Comparison of ENCODE assay signal across 1 cellular context in the genomic region with DNA sequence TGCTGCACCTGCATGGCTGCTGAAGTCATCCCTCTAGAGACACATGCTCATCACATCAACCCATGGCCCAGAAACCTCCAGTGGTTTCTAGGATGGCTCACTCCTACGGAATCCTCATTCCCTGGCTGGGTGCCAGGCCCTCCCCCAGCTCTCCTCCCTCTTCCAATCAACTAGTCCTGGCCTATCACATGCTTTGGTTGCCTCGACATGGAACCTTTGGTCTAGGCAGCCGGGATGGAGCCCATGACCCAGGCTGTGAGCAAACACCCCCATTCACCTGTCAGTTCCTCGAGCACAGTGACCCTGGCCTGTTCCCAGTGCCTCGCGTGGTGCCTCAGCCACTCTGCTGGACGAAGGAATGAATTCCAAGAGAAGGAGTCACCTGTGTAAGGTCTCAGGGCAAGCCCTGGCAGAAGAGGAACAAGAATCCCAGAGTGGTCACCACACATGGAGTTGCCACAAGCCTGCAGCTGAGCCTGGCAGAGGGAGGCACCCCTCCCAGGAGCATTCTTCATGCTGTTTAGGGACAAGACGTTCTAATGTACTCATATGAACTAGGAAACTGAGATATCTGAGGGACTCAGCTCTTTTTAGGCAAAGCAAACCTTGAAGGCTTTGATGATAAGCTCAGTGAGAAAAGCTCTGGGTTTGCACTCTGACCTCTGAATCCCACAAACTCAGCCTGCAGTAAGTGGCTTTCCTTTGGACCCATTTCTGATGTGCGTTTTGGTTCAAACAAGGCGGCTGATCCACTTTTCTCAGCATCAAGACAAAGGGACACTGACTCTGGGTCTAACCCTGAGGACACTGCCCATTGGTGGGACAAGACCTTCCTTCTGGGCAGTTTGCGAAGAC.
TF ChIP-seq lines count a peak whose summit lies in the region.

No MANE protein-coding gene starts in this region.

TF ChIP-seq in HepG2, 621 proteins besides CTCF, POLR2A, EP300 and RAD21 (continued from another document and continues in another):
- TF ChIP-seq CENPT (CRISPR knock-in tag; IDR thresholded peaks at IDR 0.05; ENCODE audit: low read depth), result no peak
- no peak for TF ChIP-seq PHF5A (CRISPR knock-in tag; IDR thresholded peaks at IDR 0.05; ENCODE audit: low read depth, unreplicated experiment)
- TF ChIP-seq ZNF143 (CRISPR knock-in tag; IDR thresholded peaks at IDR 0.05), result 0 out of 2 replicates have a peak, but pooled peaks have one; percentile 5
- TF ChIP-seq, protein P1, sequence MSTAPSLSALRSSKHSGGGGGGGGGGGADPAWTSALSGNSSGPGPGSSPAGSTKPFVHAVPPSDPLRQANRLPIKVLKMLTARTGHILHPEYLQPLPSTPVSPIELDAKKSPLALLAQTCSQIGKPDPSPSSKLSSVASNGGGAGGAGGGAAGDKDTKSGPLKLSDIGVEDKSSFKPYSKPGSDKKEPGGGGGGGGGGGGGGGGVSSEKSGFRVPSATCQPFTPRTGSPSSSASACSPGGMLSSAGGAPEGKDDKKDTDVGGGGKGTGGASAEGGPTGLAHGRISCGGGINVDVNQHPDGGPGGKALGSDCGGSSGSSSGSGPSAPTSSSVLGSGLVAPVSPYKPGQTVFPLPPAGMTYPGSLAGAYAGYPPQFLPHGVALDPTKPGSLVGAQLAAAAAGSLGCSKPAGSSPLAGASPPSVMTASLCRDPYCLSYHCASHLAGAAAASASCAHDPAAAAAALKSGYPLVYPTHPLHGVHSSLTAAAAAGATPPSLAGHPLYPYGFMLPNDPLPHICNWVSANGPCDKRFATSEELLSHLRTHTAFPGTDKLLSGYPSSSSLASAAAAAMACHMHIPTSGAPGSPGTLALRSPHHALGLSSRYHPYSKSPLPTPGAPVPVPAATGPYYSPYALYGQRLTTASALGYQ (CRISPR knock-in tag; IDR thresholded peaks at IDR 0.05), result no peak
- no peak for TF ChIP-seq SMARCE1 (IDR thresholded peaks at IDR 0.05; ENCODE audit: borderline replicate concordance)
- TF ChIP-seq, protein P2, sequence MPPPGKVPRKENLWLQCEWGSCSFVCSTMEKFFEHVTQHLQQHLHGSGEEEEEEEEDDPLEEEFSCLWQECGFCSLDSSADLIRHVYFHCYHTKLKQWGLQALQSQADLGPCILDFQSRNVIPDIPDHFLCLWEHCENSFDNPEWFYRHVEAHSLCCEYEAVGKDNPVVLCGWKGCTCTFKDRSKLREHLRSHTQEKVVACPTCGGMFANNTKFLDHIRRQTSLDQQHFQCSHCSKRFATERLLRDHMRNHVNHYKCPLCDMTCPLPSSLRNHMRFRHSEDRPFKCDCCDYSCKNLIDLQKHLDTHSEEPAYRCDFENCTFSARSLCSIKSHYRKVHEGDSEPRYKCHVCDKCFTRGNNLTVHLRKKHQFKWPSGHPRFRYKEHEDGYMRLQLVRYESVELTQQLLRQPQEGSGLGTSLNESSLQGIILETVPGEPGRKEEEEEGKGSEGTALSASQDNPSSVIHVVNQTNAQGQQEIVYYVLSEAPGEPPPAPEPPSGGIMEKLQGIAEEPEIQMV (CRISPR knock-in tag; IDR thresholded peaks at IDR 0.05; ENCODE audit: low read depth), result no peak
- TF ChIP-seq SAP130 (CRISPR knock-in tag; IDR thresholded peaks at IDR 0.05; ENCODE audit: low read depth), result peak; percentile 49
- no peak for TF ChIP-seq SMC3 (IDR thresholded peaks at IDR 0.05; ENCODE audit: low read length)
- no peak for TF ChIP-seq ZNF841 (CRISPR knock-in tag; IDR thresholded peaks at IDR 0.05; ENCODE audit: borderline replicate concordance)
- no peak for TF ChIP-seq ZNF431 (CRISPR knock-in tag; IDR thresholded peaks at IDR 0.05; ENCODE audit: borderline replicate concordance, low read depth)
- TF ChIP-seq, protein P3, sequence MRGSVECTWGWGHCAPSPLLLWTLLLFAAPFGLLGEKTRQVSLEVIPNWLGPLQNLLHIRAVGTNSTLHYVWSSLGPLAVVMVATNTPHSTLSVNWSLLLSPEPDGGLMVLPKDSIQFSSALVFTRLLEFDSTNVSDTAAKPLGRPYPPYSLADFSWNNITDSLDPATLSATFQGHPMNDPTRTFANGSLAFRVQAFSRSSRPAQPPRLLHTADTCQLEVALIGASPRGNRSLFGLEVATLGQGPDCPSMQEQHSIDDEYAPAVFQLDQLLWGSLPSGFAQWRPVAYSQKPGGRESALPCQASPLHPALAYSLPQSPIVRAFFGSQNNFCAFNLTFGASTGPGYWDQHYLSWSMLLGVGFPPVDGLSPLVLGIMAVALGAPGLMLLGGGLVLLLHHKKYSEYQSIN (CRISPR knock-in tag; IDR thresholded peaks at IDR 0.05; ENCODE audit: borderline replicate concordance), result no peak
- no peak for TF ChIP-seq TBL1XR1 (IDR thresholded peaks at IDR 0.05; ENCODE audit: borderline replicate concordance, low read length, partially characterized antibody)
- TF ChIP-seq ZNF614 (CRISPR knock-in tag; IDR thresholded peaks at IDR 0.05; ENCODE audit: borderline replicate concordance), result no peak
- TF ChIP-seq, protein P4, sequence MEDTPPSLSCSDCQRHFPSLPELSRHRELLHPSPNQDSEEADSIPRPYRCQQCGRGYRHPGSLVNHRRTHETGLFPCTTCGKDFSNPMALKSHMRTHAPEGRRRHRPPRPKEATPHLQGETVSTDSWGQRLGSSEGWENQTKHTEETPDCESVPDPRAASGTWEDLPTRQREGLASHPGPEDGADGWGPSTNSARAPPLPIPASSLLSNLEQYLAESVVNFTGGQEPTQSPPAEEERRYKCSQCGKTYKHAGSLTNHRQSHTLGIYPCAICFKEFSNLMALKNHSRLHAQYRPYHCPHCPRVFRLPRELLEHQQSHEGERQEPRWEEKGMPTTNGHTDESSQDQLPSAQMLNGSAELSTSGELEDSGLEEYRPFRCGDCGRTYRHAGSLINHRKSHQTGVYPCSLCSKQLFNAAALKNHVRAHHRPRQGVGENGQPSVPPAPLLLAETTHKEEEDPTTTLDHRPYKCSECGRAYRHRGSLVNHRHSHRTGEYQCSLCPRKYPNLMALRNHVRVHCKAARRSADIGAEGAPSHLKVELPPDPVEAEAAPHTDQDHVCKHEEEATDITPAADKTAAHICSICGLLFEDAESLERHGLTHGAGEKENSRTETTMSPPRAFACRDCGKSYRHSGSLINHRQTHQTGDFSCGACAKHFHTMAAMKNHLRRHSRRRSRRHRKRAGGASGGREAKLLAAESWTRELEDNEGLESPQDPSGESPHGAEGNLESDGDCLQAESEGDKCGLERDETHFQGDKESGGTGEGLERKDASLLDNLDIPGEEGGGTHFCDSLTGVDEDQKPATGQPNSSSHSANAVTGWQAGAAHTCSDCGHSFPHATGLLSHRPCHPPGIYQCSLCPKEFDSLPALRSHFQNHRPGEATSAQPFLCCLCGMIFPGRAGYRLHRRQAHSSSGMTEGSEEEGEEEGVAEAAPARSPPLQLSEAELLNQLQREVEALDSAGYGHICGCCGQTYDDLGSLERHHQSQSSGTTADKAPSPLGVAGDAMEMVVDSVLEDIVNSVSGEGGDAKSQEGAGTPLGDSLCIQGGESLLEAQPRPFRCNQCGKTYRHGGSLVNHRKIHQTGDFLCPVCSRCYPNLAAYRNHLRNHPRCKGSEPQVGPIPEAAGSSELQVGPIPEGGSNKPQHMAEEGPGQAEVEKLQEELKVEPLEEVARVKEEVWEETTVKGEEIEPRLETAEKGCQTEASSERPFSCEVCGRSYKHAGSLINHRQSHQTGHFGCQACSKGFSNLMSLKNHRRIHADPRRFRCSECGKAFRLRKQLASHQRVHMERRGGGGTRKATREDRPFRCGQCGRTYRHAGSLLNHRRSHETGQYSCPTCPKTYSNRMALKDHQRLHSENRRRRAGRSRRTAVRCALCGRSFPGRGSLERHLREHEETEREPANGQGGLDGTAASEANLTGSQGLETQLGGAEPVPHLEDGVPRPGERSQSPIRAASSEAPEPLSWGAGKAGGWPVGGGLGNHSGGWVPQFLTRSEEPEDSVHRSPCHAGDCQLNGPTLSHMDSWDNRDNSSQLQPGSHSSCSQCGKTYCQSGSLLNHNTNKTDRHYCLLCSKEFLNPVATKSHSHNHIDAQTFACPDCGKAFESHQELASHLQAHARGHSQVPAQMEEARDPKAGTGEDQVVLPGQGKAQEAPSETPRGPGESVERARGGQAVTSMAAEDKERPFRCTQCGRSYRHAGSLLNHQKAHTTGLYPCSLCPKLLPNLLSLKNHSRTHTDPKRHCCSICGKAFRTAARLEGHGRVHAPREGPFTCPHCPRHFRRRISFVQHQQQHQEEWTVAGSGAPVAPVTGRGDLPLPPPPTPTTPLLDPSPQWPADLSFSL (CRISPR knock-in tag; IDR thresholded peaks at IDR 0.05), result no peak
- no peak for TF ChIP-seq RARG (CRISPR knock-in tag; IDR thresholded peaks at IDR 0.05; ENCODE audit: low read depth)
- TF ChIP-seq HMG20B (CRISPR knock-in tag; conservative IDR thresholded peaks at IDR 0.05), result no peak
- TF ChIP-seq, protein P5, sequence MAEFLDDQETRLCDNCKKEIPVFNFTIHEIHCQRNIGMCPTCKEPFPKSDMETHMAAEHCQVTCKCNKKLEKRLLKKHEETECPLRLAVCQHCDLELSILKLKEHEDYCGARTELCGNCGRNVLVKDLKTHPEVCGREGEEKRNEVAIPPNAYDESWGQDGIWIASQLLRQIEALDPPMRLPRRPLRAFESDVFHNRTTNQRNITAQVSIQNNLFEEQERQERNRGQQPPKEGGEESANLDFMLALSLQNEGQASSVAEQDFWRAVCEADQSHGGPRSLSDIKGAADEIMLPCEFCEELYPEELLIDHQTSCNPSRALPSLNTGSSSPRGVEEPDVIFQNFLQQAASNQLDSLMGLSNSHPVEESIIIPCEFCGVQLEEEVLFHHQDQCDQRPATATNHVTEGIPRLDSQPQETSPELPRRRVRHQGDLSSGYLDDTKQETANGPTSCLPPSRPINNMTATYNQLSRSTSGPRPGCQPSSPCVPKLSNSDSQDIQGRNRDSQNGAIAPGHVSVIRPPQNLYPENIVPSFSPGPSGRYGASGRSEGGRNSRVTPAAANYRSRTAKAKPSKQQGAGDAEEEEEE (CRISPR knock-in tag; IDR thresholded peaks at IDR 0.05; ENCODE audit: borderline replicate concordance), result no peak
- TF ChIP-seq ZNF274 (CRISPR knock-in tag; IDR thresholded peaks at IDR 0.05), result no peak
- no peak for TF ChIP-seq KAT2B (IDR thresholded peaks at IDR 0.05; ENCODE audit: borderline replicate concordance, low read depth, low read length)
- TF ChIP-seq NRL (CRISPR knock-in tag; IDR thresholded peaks at IDR 0.05; ENCODE audit: borderline replicate concordance), result peak; percentile 87; the same call in 1 of the 2 replicates
- no peak for TF ChIP-seq ONECUT2 (CRISPR knock-in tag; IDR thresholded peaks at IDR 0.05)
- no peak for TF ChIP-seq ZNF34 (CRISPR knock-in tag; IDR thresholded peaks at IDR 0.05; ENCODE audit: borderline replicate concordance)
- no peak for TF ChIP-seq ZNF720 (CRISPR knock-in tag; IDR thresholded peaks at IDR 0.05)
- no peak for TF ChIP-seq ZNF768 (CRISPR knock-in tag; IDR thresholded peaks at IDR 0.05)
- TF ChIP-seq HNRNPL (IDR thresholded peaks at IDR 0.05; ENCODE audit: low read depth, low read length), result no peak
- TF ChIP-seq, protein P6, sequence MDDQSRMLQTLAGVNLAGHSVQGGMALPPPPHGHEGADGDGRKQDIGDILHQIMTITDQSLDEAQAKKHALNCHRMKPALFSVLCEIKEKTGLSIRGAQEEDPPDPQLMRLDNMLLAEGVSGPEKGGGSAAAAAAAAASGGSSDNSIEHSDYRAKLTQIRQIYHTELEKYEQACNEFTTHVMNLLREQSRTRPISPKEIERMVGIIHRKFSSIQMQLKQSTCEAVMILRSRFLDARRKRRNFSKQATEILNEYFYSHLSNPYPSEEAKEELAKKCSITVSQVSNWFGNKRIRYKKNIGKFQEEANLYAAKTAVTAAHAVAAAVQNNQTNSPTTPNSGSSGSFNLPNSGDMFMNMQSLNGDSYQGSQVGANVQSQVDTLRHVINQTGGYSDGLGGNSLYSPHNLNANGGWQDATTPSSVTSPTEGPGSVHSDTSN (CRISPR knock-in tag; IDR thresholded peaks at IDR 0.05; ENCODE audit: borderline replicate concordance), result no peak
- peak; percentile 41; the same call in 1 of the 2 replicates for TF ChIP-seq CBX5 (CRISPR knock-in tag; IDR thresholded peaks at IDR 0.05; ENCODE audit: borderline replicate concordance)
- TF ChIP-seq, protein P7, sequence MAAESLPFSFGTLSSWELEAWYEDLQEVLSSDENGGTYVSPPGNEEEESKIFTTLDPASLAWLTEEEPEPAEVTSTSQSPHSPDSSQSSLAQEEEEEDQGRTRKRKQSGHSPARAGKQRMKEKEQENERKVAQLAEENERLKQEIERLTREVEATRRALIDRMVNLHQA (CRISPR knock-in tag; IDR thresholded peaks at IDR 0.05), result no peak
- TF ChIP-seq ATF7 (IDR thresholded peaks at IDR 0.05), result no peak
- no peak; the same call in 1 of the 2 replicates for TF ChIP-seq ATF7 (CRISPR knock-in tag; IDR thresholded peaks at IDR 0.05)
- TF ChIP-seq, protein P8, sequence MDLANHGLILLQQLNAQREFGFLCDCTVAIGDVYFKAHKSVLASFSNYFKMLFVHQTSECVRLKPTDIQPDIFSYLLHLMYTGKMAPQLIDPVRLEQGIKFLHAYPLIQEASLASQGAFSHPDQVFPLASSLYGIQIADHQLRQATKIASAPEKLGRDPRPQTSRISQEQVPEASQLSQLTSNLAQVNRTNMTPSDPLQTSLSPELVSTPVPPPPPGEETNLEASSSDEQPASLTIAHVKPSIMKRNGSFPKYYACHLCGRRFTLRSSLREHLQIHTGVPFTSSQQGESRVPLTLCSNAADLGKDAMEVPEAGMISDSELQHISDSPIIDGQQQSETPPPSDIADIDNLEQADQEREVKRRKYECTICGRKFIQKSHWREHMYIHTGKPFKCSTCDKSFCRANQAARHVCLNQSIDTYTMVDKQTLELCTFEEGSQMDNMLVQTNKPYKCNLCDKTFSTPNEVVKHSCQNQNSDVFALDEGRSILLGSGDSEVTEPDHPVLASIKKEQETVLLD (CRISPR knock-in tag; IDR thresholded peaks at IDR 0.05; ENCODE audit: low read depth), result no peak
- TF ChIP-seq RFX3 (CRISPR knock-in tag; IDR thresholded peaks at IDR 0.05), result no peak
- peak; percentile 26; the same call in 1 of the 2 replicates for TF ChIP-seq MED1 (CRISPR knock-in tag; IDR thresholded peaks at IDR 0.05)
- TF ChIP-seq, protein P9, sequence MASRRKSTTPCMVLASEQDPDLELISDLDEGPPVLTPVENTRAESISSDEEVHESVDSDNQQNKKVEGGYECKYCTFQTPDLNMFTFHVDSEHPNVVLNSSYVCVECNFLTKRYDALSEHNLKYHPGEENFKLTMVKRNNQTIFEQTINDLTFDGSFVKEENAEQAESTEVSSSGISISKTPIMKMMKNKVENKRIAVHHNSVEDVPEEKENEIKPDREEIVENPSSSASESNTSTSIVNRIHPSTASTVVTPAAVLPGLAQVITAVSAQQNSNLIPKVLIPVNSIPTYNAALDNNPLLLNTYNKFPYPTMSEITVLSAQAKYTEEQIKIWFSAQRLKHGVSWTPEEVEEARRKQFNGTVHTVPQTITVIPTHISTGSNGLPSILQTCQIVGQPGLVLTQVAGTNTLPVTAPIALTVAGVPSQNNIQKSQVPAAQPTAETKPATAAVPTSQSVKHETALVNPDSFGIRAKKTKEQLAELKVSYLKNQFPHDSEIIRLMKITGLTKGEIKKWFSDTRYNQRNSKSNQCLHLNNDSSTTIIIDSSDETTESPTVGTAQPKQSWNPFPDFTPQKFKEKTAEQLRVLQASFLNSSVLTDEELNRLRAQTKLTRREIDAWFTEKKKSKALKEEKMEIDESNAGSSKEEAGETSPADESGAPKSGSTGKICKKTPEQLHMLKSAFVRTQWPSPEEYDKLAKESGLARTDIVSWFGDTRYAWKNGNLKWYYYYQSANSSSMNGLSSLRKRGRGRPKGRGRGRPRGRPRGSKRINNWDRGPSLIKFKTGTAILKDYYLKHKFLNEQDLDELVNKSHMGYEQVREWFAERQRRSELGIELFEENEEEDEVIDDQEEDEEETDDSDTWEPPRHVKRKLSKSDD (CRISPR knock-in tag; IDR thresholded peaks at IDR 0.05; ENCODE audit: low read depth), result no peak
- TF ChIP-seq SAFB2 (CRISPR knock-in tag; IDR thresholded peaks at IDR 0.05; ENCODE audit: borderline replicate concordance, low read depth), result no peak
- no peak for TF ChIP-seq SMAD9 (CRISPR knock-in tag; IDR thresholded peaks at IDR 0.05)
